Comparison of ENCODE assay signal across 19 cellular contexts in the genomic region with DNA sequence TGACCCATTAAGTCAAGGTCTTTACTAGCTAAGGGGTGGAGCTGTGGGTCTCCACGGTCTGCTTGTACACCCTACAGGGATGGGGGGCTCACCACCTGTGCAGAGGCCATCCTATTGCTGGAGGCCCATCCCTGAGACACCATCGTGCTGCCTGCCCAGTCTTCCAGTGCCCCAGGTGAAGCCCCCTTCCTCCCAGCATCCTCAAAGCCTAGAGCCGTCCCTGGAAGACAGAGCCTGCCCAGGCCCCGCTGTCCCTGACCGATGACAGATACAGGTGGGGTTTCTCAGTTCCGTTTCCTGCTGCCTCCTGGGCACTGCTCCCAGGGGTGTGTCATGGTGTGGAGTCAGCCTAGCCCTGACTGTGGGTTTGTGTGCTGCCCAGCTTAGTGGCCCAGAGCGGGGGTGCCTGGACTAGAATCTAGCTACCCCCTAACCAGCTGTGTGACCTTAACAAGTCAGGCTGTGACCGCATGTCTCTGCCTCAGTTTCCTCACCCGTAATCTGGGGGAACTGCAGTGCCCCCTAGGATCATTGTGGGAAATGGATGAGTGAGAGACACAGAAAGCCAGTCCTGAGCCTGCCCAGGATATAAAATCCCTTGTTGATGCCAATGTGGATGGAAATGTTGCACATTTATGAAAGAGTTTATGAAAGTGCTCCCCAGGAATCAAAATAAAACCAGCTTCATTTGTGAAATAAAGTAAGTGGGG. TPM values are rescaled to one million over a fixed set of nuclear protein-coding genes. Genes with fewer than 3 reads are reported as not detected.
DNase-seq lines count a peak whose midpoint lies in the region; ATAC-seq and TF ChIP-seq lines count a peak whose summit lies in the region.
"Had no signal": no experiment of that assay in that cellular context is flagged by ENCODE, and none has a peak within 500 bp of the region (broad histone marks: within the 10 kb centered on the region; RNA-seq: fewer than 3 reads in every experiment).

No MANE protein-coding gene starts in this region.

- no peaks in the 10 kb centered on the region for H3K9me3 Mint-ChIP-seq in activated T-cell treated with anti-CD3 and anti-CD28 coated beads, Interleukin-2, amount 50 U/mL, for 4 hours
- H3K9me3 Mint-ChIP-seq: activated CD4-positive, alpha-beta T cell treated with anti-CD3 and anti-CD28 coated beads, Interleukin-2, amount 10 ng/mL, durations not matched to agents 24 days and 14 days; IgD-negative memory B cell; T-helper 2 cell treated with Interferon-gamma antibody and Interleukin-4, amounts not matched to agents 5 μg/mL and 100 μg/mL, for 36 hours had no signal

- H3K36me3 ChIP-seq in spleen = peaks cover 0 to 8% (median 4%) of the 10 kb centered on the region in 6 donors
- H3K36me3 ChIP-seq: cardiac muscle cell had no signal

- TF ChIP-seq CTCF in fibroblast of pulmonary artery (IDR thresholded peaks at IDR 0.05; ENCODE audit: low read length, missing control alignments) = no peak
- no peak for TF ChIP-seq CTCF in spleen (IDR thresholded peaks at IDR 0.05 in 8 of 11, conservative IDR thresholded peaks at IDR 0.05 in 3 of 11)

- H3K27ac ChIP-seq in spleen = no peak overlapping the region
- H3K27ac ChIP-seq: cardiac muscle cell had no signal

- peaks cover 0 to 24% (median 0%) of the 10 kb centered on the region in 7 donors for H3K27me3 ChIP-seq in spleen (replicated peaks in 1 of 7)
- H3K27me3 ChIP-seq: cardiac muscle cell had no signal

- intact Hi-C loops in spleen (cut with DNase I; ENCODE audit: low total_unique reads) = no loop called here

- H3K36me3 Mint-ChIP-seq in activated T-cell treated with anti-CD3 and anti-CD28 coated beads, Interleukin-2, amount 50 U/mL, for 4 hours (ENCODE audit: insufficient read depth) = no peaks in the 10 kb centered on the region
- H3K36me3 Mint-ChIP-seq: IgD-negative memory B cell had no signal

- H3K4me3 ChIP-seq in fibroblast of pulmonary artery (replicated peaks; ENCODE audit: low read depth, low read length) = no peak overlapping the region
- peak overlapping the region in 1 of 8 donors; percentile 98 for H3K4me3 ChIP-seq in spleen
- H3K4me3 ChIP-seq: cardiac muscle cell had no signal

- no peak for TF ChIP-seq POLR2A in spleen (IDR thresholded peaks at IDR 0.05)

- H3K4me1 Mint-ChIP-seq in activated T-cell treated with anti-CD3 and anti-CD28 coated beads, Interleukin-2, amount 50 U/mL, for 4 hours (ENCODE audit: low read depth) = peaks cover 29% of the 10 kb centered on the region

- H3K4me1 ChIP-seq in spleen = peaks cover 16 to 36% (median 27%) of the 10 kb centered on the region in 6 donors

- peak overlapping the region; percentile 31 for H3K4me3 Mint-ChIP-seq in activated T-cell treated with anti-CD3 and anti-CD28 coated beads, Interleukin-2, amount 50 U/mL, for 4 hours
- H3K4me3 Mint-ChIP-seq: activated CD4-positive, alpha-beta T cell treated with anti-CD3 and anti-CD28 coated beads, Interleukin-2, amount 10 ng/mL, durations not matched to agents 24 days and 14 days had no signal

- ATAC-seq in activated T-cell treated with anti-CD3 and anti-CD28 coated beads, Interleukin-2, amount 50 U/mL, for 4 hours = no peak
- ATAC-seq in left lobe of liver = no peak
- ATAC-seq: Panc1 had no signal

- no peaks in the 10 kb centered on the region for H3K27me3 Mint-ChIP-seq in activated T-cell treated with anti-CD3 and anti-CD28 coated beads, Interleukin-2, amount 50 U/mL, for 4 hours (ENCODE audit: low read depth)
- H3K27me3 Mint-ChIP-seq: activated CD4-positive, alpha-beta T cell treated with anti-CD3 and anti-CD28 coated beads, Interleukin-2, amount 10 ng/mL, durations not matched to agents 24 days and 14 days had no signal

- WGBS in spleen, 5 donors = 64 to 83% (median 77%) methylated on average over 4 to 9 of the region's 9 CpGs

- H3K9me3 ChIP-seq in spleen = no peaks in the 10 kb centered on the region

- no peak for DNase-seq in activated T-cell treated with anti-CD3 and anti-CD28 coated beads, Interleukin-2, amount 50 U/mL, for 4 hours
- DNase-seq in activated T-cell treated with anti-CD3 and anti-CD28 coated beads, Interleukin-2, amount 50 U/mL, for 1 hour = no peak
- DNase-seq in M059J (ENCODE audit: low read depth) (peak; percentile 42), fibroblast of pulmonary artery (ENCODE audit: low read depth) (peak; percentile 10), spleen (peak; percentile 59), NCI-H2227 (lab: John Stamatoyannopoulos, UW; ENCODE audit: unreplicated experiment) (no peak), left lobe of liver (ENCODE audit: low spot score) (no peak), hypothalamus (lab: John Stamatoyannopoulos, UW) (no peak)
- DNase-seq: activated CD4-positive, alpha-beta T cell treated with anti-CD3 and anti-CD28 coated beads, Interleukin-2, amount 10 ng/mL, durations not matched to agents 24 days and 14 days; activated naive CD4-positive, alpha-beta T cell; NCI-H1417; NCI-H510A treated with DMSO at 0.1 percent for 48 hours had no signal

RNA-seq across cellular contexts. Expression of gene OTOS, which starts 2.0 kb away (rescaled TPM):
- total RNA-seq in activated T-cell treated with anti-CD3 and anti-CD28 coated beads, Interleukin-2, amount 50 U/mL, for 4 hours = not detected
- total RNA-seq in M059J (2014; rRNA removed; shearing (Covaris generic)) = not detected in 2 replicates
- total RNA-seq in spleen (not detected), left lobe of liver (not detected)
- polyA plus RNA-seq in spleen = not detected
- total RNA-seq: A673; activated CD4-positive, alpha-beta T cell treated with anti-CD3 and anti-CD28 coated beads, Interleukin-2, amount 10 ng/mL, durations not matched to agents 24 days and 14 days; cardiac muscle cell; skeletal muscle tissue; subcutaneous adipose tissue had no signal
- polyA plus RNA-seq: cardiac muscle cell, IgD-negative memory B cell had no signal

RNA-seq across cellular contexts. Expression of gene COPS9, which starts 2.3 kb away (rescaled TPM):
- total RNA-seq in activated T-cell treated with anti-CD3 and anti-CD28 coated beads, Interleukin-2, amount 50 U/mL, for 4 hours = 100 to 1,000 TPM; 171 to 191 (median 172) TPM
- 107 and 123 TPM in 2 replicates for total RNA-seq in M059J (2014; rRNA removed; shearing (Covaris generic))
- total RNA-seq in spleen (100 to 1,000 TPM in 2 of 7 donors, 10 to 100 TPM in 5; 74.7 to 154 (median 85.7) TPM), left lobe of liver (39.3 TPM)
- polyA plus RNA-seq in spleen = 100 to 1,000 TPM; 273 to 441 (median 321) TPM

Comparison
In these comparisons a context has a peak if more than half of its experiments do, and no peak if none do; other contexts are left out.
1. DNase-seq: peak in M059J (single experiment), fibroblast of pulmonary artery (single experiment) and spleen (single experiment); none in activated T-cell treated with anti-CD3 and anti-CD28 coated beads, Interleukin-2, amount 50 U/mL, for 4 hours (single experiment), activated T-cell treated with anti-CD3 and anti-CD28 coated beads, Interleukin-2, amount 50 U/mL, for 1 hour (single experiment), NCI-H2227 (single experiment), left lobe of liver (single experiment) and hypothalamus (0 of 51).